Comparison of ENCODE assay signal across 9 cellular contexts in the genomic region with DNA sequence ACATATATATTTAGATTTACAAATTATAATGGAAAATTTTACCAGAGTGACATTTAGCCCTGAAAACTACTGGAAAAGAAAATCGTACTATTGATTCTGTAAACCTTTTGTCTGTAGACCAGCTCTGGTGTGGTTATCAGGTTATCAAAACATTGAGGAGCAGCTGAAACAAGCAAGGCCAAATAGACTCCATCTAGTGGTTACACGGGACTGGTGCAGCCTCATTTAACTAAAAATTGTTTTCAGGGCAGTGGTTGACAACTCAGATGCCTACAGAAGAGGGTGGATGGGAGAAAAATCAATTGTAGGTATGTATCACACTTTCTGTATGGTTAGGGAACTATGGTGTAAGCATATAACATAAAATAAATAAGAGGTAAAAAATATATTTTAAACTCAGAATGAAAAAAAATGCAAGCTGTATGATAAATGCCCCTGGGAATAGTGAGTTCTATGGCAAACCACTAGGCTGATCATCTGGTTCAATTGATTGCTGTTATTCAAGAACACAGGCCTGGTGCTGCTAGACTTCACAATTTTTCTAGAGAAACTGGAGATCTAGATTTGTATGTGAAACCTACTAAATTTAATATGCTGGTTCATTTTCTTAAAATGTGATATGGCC. TPM values are rescaled to one million over a fixed set of nuclear protein-coding genes. Genes with fewer than 3 reads are reported as not detected.
A peak's percentile ranks its signal among the peaks of the same experiment; 100 is the strongest.
DNase-seq lines count a peak whose midpoint lies in the region; ATAC-seq, FAIRE-seq and TF ChIP-seq lines count a peak whose summit lies in the region.
"Had no signal": no experiment of that assay in that cellular context is flagged by ENCODE, and none has a peak within 500 bp of the region (broad histone marks: within the 10 kb centered on the region; RNA-seq: fewer than 3 reads in every experiment).

No MANE protein-coding gene starts in this region.

- H3K9me3 ChIP-seq in K562 (replicated peaks; ENCODE audit: control insufficient read depth, insufficient read depth, low read depth, low read length) = no peaks in the 10 kb centered on the region

- in situ Hi-C loops in K562 (cut with MboI) = no loop called here

- H3K79me2 ChIP-seq in K562 (ENCODE audit: control insufficient read depth, insufficient read depth, low read length) = no peaks in the 10 kb centered on the region

- peak in 1 of 2 experiments; percentile 46; a peak in 2 of 4 replicates for TF ChIP-seq RAD21 in K562 (CRISPR knock-in tag; conservative IDR thresholded peaks at IDR 0.05 in 1 of 2, IDR thresholded peaks at IDR 0.05 in 1 of 2)

- no peaks in the 10 kb centered on the region for H4K20me1 ChIP-seq in K562 (replicated peaks; ENCODE audit: control insufficient read depth, insufficient read depth, low read length)

- no peak overlapping the region for H3K27ac ChIP-seq in K562 (ENCODE audit: extremely low read depth, low read depth, low read length)
- H3K27ac ChIP-seq: skin epidermis had no signal

- no peaks in the 10 kb centered on the region for H3K36me3 ChIP-seq in K562 (ENCODE audit: control insufficient read depth, insufficient read depth, low read length)

- DNase-seq in D341Med (ENCODE audit: low spot score) (peak; percentile 53), NCI-H2227 treated with DMSO at 0.1 percent for 48 hours (lab: John Stamatoyannopoulos, UW) (peak; percentile 66), K562 (ENCODE audit: extremely low read depth in 1 of 4, low spot score in 3 of 4) (peak; percentile 7 to 18 (median 10)), urothelium cell line (ENCODE audit: low spot score) (peak; percentile 27)
- no peak for DNase-seq in activated naive CD4-positive, alpha-beta T cell treated with anti-CD3 and anti-CD28 coated beads, Interleukin-2, amount 50 U/mL, for 16 hours

- H2AFZ ChIP-seq in K562 (ENCODE audit: low read depth, low read length) = no peak overlapping the region

- no peak for TF ChIP-seq EP300 in K562 (IDR thresholded peaks at IDR 0.05; ENCODE audit: low read length)

- WGBS in K562 (ENCODE audit: insufficient coverage, low coverage, missing lambda C conversion rate) = 4% methylated on average over 2 of the region's 2 CpGs

- POLR2A ChIA-PET in K562 (lab: Yijun Ruan, JAX) = no interaction called here

- no peaks in the 10 kb centered on the region for H3K9me1 ChIP-seq in K562 (ENCODE audit: control insufficient read depth, insufficient read depth, low read length)

- intact Hi-C loops in K562 (cut with micrococcal nuclease) = no loop called here

- H3K9ac ChIP-seq in K562 (ENCODE audit: insufficient read depth in 1 of 2, low read depth in 2 of 2, low read length in 2 of 2) = no peak overlapping the region

- H3K27me3 ChIP-seq in K562 (ENCODE audit: control insufficient read depth in 2 of 2, insufficient read depth in 2 of 2, low read length in 2 of 2) = no peaks in the 10 kb centered on the region

- FAIRE-seq in K562 (lab: Jason Lieb, UNC) (peak; percentile 69), islet of Langerhans (lab: Jason Lieb, UNC) (peak; percentile 49), urothelium cell line (lab: Jason Lieb, UNC) (no peak)

- no peaks in the 10 kb centered on the region for H3K4me1 ChIP-seq in K562 (replicated peaks in 1 of 2; ENCODE audit: control insufficient read depth in 2 of 2, insufficient read depth in 2 of 2, low read length in 2 of 2)

- no peak overlapping the region for H3K4me3 ChIP-seq in K562
- H3K4me3 ChIP-seq: skin epidermis had no signal

- no TSS peak for BruUV-seq in K562 (replicated peaks; lab: Mats Ljungman, UMichigan)

- no peak for TF ChIP-seq POLR2A in K562 (conservative IDR thresholded peaks at IDR 0.05)

- no peak overlapping the region for H3K4me2 ChIP-seq in K562 (ENCODE audit: insufficient read depth, low read length)

- CTCF ChIA-PET in K562 (lab: Yijun Ruan, JAX; ENCODE audit: low intra/inter-chr PET ratio) = no interaction called here

- ATAC-seq in GM19455 (IDR thresholded peaks at IDR 0.05; ENCODE audit: unreplicated experiment) (peak; percentile 99), HG03354 (IDR thresholded peaks at IDR 0.05; ENCODE audit: poor library complexity, severe bottlenecking, unreplicated experiment) (peak; percentile 99), K562 (no peak)

- TF ChIP-seq CTCF in K562 (IDR thresholded peaks at IDR 0.05 in 2 of 3, conservative IDR thresholded peaks at IDR 0.05 in 1 of 3; ENCODE audit: insufficient read depth in 2 of 3, low read depth in 1 of 3, low read length in 3 of 3) = peak; percentile 10 to 47 (median 42); a peak in 5 of 6 replicates

TF ChIP-seq in K562, 482 proteins besides CTCF, POLR2A, EP300 and RAD21:
- no peak for TF ChIP-seq ZNF354B (CRISPR knock-in tag; IDR thresholded peaks at IDR 0.05)
- no peak for TF ChIP-seq SMAD1 (IDR thresholded peaks at IDR 0.05; ENCODE audit: low read depth, low read length, partially characterized antibody)
- no peak for TF ChIP-seq ZNF76 (CRISPR knock-in tag; IDR thresholded peaks at IDR 0.05; ENCODE audit: borderline replicate concordance)
- TF ChIP-seq EZH2 (IDR thresholded peaks at IDR 0.05; ENCODE audit: borderline replicate concordance, low read depth, low read length) = no peak
- TF ChIP-seq RBM15 (IDR thresholded peaks at IDR 0.05; ENCODE audit: insufficient read depth, low read length) = no peak
- TF ChIP-seq SREBF2 (CRISPR knock-in tag; IDR thresholded peaks at IDR 0.05) = no peak
TF ChIP-seq in K562: peak in this region for 0.

RNA-seq across cellular contexts. Expression of gene ACSS3, which starts 51.2 kb away (rescaled TPM):
- not detected in 2 replicates for total RNA-seq in K562 (2011; cell fraction: chromatin; rRNA removed; ENCODE audit: low replicate concordance)
- not detected in 2 replicates for total RNA-seq in K562 (2011; cell fraction: nucleolus; rRNA removed)
- not detected in 2 replicates for total RNA-seq in K562 (2011; cell fraction: nucleoplasm; rRNA removed)
- total RNA-seq in K562 (2014; rRNA removed) (not detected in 2 replicates), K562 (2014; rRNA removed; fragmentation: Illumina TruSeq; extraction: Trizol) (not detected in 2 replicates), K562 (2015; rRNA removed; fragmentation: Illumina TruSeq; extraction: Trizol) (not detected in 2 replicates), K562 (2021) (0.36 and 0.40 TPM in 2 replicates)
- polyA plus RNA-seq in K562 (2011; rRNA removed) (not detected in 2 replicates), K562 (2014; fragmentation: Illumina TruSeq; extraction: Trizol) (not detected in 2 replicates), K562 (2014; fragmentation: Nextera tagmentation; extraction: Ambion mirVana) (not detected), K562 (2014; rRNA removed) (not detected in 2 replicates)
- polyA plus RNA-seq in K562 (2011; cell fraction: cytosol; rRNA removed) = not detected in 2 replicates
- polyA plus RNA-seq in K562 (2011; cell fraction: nucleus; rRNA removed) = not detected in 2 replicates
- not detected in 2 replicates for polyA plus RNA-seq in K562 (2012)
- polyA minus RNA-seq in K562 (2011; rRNA and poly(A)+ RNA removed) = not detected in 2 replicates
- not detected in 2 replicates for polyA minus RNA-seq in K562 (2011; cell fraction: cytosol; rRNA and poly(A)+ RNA removed)
- polyA minus RNA-seq in K562 (2011; cell fraction: nucleus; rRNA and poly(A)+ RNA removed) = not detected in 2 replicates
